11 cellular contexts compared by ENCODE assay signal in genomic region chr6:340991-341827, GRCh38. TPM values are rescaled to one million over a fixed set of nuclear protein-coding genes. Genes with fewer than 3 reads are reported as not detected.
DNase-seq lines count a peak whose midpoint lies in the region; ATAC-seq and TF ChIP-seq lines count a peak whose summit lies in the region.
"Had no signal": no experiment of that assay in that cellular context is flagged by ENCODE, and none has a peak within 500 bp of the region (broad histone marks: within the 10 kb centered on the region; RNA-seq: fewer than 3 reads in every experiment).

No MANE protein-coding gene starts in this region.

- CTCF ChIA-PET in activated CD4-positive, alpha-beta memory T cell treated with anti-CD3 and anti-CD28 coated beads for 36 hours (lab: Charles Lee): interaction anchor here (0.8 to 2.3 kb wide), 3 partner anchors 20 to 172 kb away, joined by 3 to 6 read pairs (median 3); no protein-coding TSS in a partner anchor

- ATAC-seq in GM19397 (IDR thresholded peaks at IDR 0.05; ENCODE audit: unreplicated experiment) (peak; percentile 39), HG03342 (IDR thresholded peaks at IDR 0.05; ENCODE audit: unreplicated experiment) (peak; percentile 47), heart left ventricle (peak in 3 of 4 donors; percentile 14 to 48 (median 47)), HG03025 (IDR thresholded peaks at IDR 0.05; ENCODE audit: low FRiP score, unreplicated experiment) (no peak)

- WGBS in heart left ventricle, 4 donors: 87 to 92% (median 89%) methylated on average over 33 of the region's 33 CpGs

- H3K36me3 Mint-ChIP-seq in activated CD4-positive, alpha-beta memory T cell treated with anti-CD3 and anti-CD28 coated beads for 36 hours: peaks cover 4% of the 10 kb centered on the region

- no peaks in the 10 kb centered on the region for H3K27me3 ChIP-seq in BLaER1 treated with 17β-estradiol and CSF1 and Interleukin-3, amounts not matched to agents 10 nM and 100 nM
- H3K27me3 ChIP-seq in heart left ventricle (no peaks in the 10 kb centered on the region), colonic mucosa (no peaks in the 10 kb centered on the region)
- H3K27me3 ChIP-seq: neural progenitor cell had no signal

- POLR2A ChIA-PET in activated CD4-positive, alpha-beta memory T cell treated with anti-CD3 and anti-CD28 coated beads for 36 hours (lab: Charles Lee): no interaction called here

- peaks cover 0 to 18% (median 12%) of the 10 kb centered on the region in 11 experiments; a peak in 11 of 22 replicates for H3K36me3 ChIP-seq in BLaER1 treated with 17β-estradiol and CSF1 and Interleukin-3, amounts not matched to agents 10 nM and 100 nM
- H3K36me3 ChIP-seq in heart left ventricle (peaks cover 0 to 5% (median 0%) of the 10 kb centered on the region in 9 donors), colonic mucosa (no peaks in the 10 kb centered on the region)
- H3K36me3 ChIP-seq: neural progenitor cell had no signal

- H3K4me2 ChIP-seq in BLaER1 treated with 17β-estradiol and CSF1 and Interleukin-3, amounts not matched to agents 10 nM and 100 nM: peak overlapping the region; percentile 12 to 95 (median 85)
- H3K4me2 ChIP-seq: neural progenitor cell had no signal

- DNase-seq in heart left ventricle (peak in 3 of 5 donors; percentile 40 to 70 (median 54)), colonic mucosa (no peak), amygdala (lab: John Stamatoyannopoulos, UW) (no peak)
- no peak for DNase-seq in activated CD4-positive, alpha-beta memory T cell treated with anti-CD3 and anti-CD28 coated beads for 36 hours
- DNase-seq: activated naive CD4-positive, alpha-beta T cell; NCI-H1092 treated with DMSO at 0.1 percent for 48 hours had no signal

- H3K27ac Mint-ChIP-seq in activated CD4-positive, alpha-beta memory T cell treated with anti-CD3 and anti-CD28 coated beads for 36 hours: no peak overlapping the region
- H3K27ac Mint-ChIP-seq: neural progenitor cell had no signal

- no peaks in the 10 kb centered on the region for H3K27me3 Mint-ChIP-seq in activated CD4-positive, alpha-beta memory T cell treated with anti-CD3 and anti-CD28 coated beads for 36 hours

- TF ChIP-seq CTCF in heart left ventricle (IDR thresholded peaks at IDR 0.05) (no peak), colonic mucosa (IDR thresholded peaks at IDR 0.05) (no peak)

- peaks cover 34% of the 10 kb centered on the region for H3K4me1 Mint-ChIP-seq in activated CD4-positive, alpha-beta memory T cell treated with anti-CD3 and anti-CD28 coated beads for 36 hours (ENCODE audit: low read depth)

- H3K4me1 ChIP-seq in BLaER1 treated with 17β-estradiol and CSF1 and Interleukin-3, amounts not matched to agents 10 nM and 100 nM: peaks cover 49 to 80% (median 64%) of the 10 kb centered on the region in 10 experiments
- peaks cover 0 to 69% (median 36%) of the 10 kb centered on the region in 12 donors for H3K4me1 ChIP-seq in heart left ventricle
- no peaks in the 10 kb centered on the region for H3K4me1 ChIP-seq in colonic mucosa
- H3K4me1 ChIP-seq: neural progenitor cell had no signal

- peak overlapping the region in 3 of 11 experiments; percentile 5 to 26 (median 24); a peak in 5 of 22 replicates for H3K9ac ChIP-seq in BLaER1 treated with 17β-estradiol and CSF1 and Interleukin-3, amounts not matched to agents 10 nM and 100 nM
- no peak overlapping the region for H3K9ac ChIP-seq in colonic mucosa (ENCODE audit: low read depth in 2 of 2, low read length in 2 of 2)
- H3K9ac ChIP-seq: neural progenitor cell had no signal

- intact Hi-C loops in heart left ventricle (cut with DNase I) (no loop called here), colonic mucosa (cut with DNase I) (no loop called here)
- intact Hi-C loops in activated CD4-positive, alpha-beta memory T cell treated with anti-CD3 and anti-CD28 coated beads for 36 hours (cut with micrococcal nuclease): no loop called here

- no peak overlapping the region for H3K4me3 Mint-ChIP-seq in activated CD4-positive, alpha-beta memory T cell treated with anti-CD3 and anti-CD28 coated beads for 36 hours
- H3K4me3 Mint-ChIP-seq: neural progenitor cell had no signal

- peaks cover 0 to 8% (median 0%) of the 10 kb centered on the region in 11 experiments; a peak in 3 of 22 replicates for H3K9me3 ChIP-seq in BLaER1 treated with 17β-estradiol and CSF1 and Interleukin-3, amounts not matched to agents 10 nM and 100 nM (replicated peaks in 1 of 11)
- no peaks in the 10 kb centered on the region for H3K9me3 ChIP-seq in heart left ventricle
- H3K9me3 ChIP-seq in colonic mucosa: no peaks in the 10 kb centered on the region

- TF ChIP-seq POLR2A in heart left ventricle (IDR thresholded peaks at IDR 0.05): no peak

- H4K20me1 ChIP-seq in BLaER1 treated with 17β-estradiol and CSF1 and Interleukin-3, amounts not matched to agents 10 nM and 100 nM: peaks cover 0 to 43% (median 0%) of the 10 kb centered on the region in 11 experiments; a peak in 7 of 22 replicates

- peak overlapping the region in 3 of 10 experiments; percentile 1 to 16 (median 4); a peak in 2 of 20 replicates for H3K4me3 ChIP-seq in BLaER1 treated with 17β-estradiol and CSF1 and Interleukin-3, amounts not matched to agents 10 nM and 100 nM
- H3K4me3 ChIP-seq in heart left ventricle (peak overlapping the region in 1 of 12 donors; percentile 18), colonic mucosa (no peak overlapping the region)
- H3K4me3 ChIP-seq: neural progenitor cell had no signal

- no peaks in the 10 kb centered on the region for H3K9me3 Mint-ChIP-seq in activated CD4-positive, alpha-beta memory T cell treated with anti-CD3 and anti-CD28 coated beads for 36 hours

- H3K27ac ChIP-seq in BLaER1 treated with 17β-estradiol and CSF1 and Interleukin-3, amounts not matched to agents 10 nM and 100 nM: peak overlapping the region in 8 of 11 experiments; percentile 3 to 73 (median 48); a peak in 15 of 22 replicates
- peak overlapping the region in 1 of 12 donors; percentile 42 for H3K27ac ChIP-seq in heart left ventricle
- no peak overlapping the region for H3K27ac ChIP-seq in colonic mucosa
- H3K27ac ChIP-seq: neural progenitor cell had no signal

RNA-seq across cellular contexts. Expression of gene DUSP22, which starts 48.9 kb away (rescaled TPM):
- total RNA-seq in heart left ventricle (10 to 100 TPM; 40.4 to 79.9 (median 48.2) TPM), colonic mucosa (10 to 100 TPM; 20.5 to 24.5 TPM)
- 10 to 100 TPM; 33.4 to 51.5 TPM for polyA plus RNA-seq in heart left ventricle
- total RNA-seq in activated CD4-positive, alpha-beta memory T cell treated with anti-CD3 and anti-CD28 coated beads for 36 hours: 10 to 100 TPM; 28.0 to 28.7 TPM

RNA-seq across cellular contexts. Expression of gene IRF4, which starts 50.3 kb away (rescaled TPM):
- total RNA-seq in heart left ventricle: 1 to 10 TPM in 2 of 9 donors, under 1 TPM in 6, not detected in 1; 0.16 to 4.4 (median 0.35) TPM
- polyA plus RNA-seq in heart left ventricle: under 1 TPM; 0.08 to 0.29 TPM
- total RNA-seq in colonic mucosa: 1 to 10 TPM; 4.7 to 8.8 TPM
- total RNA-seq in activated CD4-positive, alpha-beta memory T cell treated with anti-CD3 and anti-CD28 coated beads for 36 hours: 100 to 1,000 TPM; 689 to 705 TPM

Comparison
In these comparisons a context has a peak if more than half of its experiments do, and no peak if none do; other contexts are left out.
1. DNase-seq: peak in heart left ventricle (3 of 5); none in colonic mucosa (single experiment), amygdala (0 of 56) and activated CD4-positive, alpha-beta memory T cell treated with anti-CD3 and anti-CD28 coated beads for 36 hours (single experiment).
2. RNA of gene IRF4, which starts 50.3 kb away (total RNA-seq): 689 to 705 TPM in activated CD4-positive, alpha-beta memory T cell treated with anti-CD3 and anti-CD28 coated beads for 36 hours; 4.7 to 8.8 TPM in colonic mucosa and 0.16 to 4.4 TPM in heart left ventricle; every median in the first group is over 10 times any median in the second.